In genomic region chr13:114034481-114034891, GRCh38 we compare ENCODE assay signal across 13 cellular contexts.
A peak's percentile ranks its signal among the peaks of the same experiment; 100 is the strongest.
DNase-seq lines count a peak whose midpoint lies in the region; ATAC-seq and TF ChIP-seq lines count a peak whose summit lies in the region.
"Had no signal": no experiment of that assay in that cellular context is flagged by ENCODE, and none has a peak within 500 bp of the region (broad histone marks: within the 10 kb centered on the region; RNA-seq: fewer than 3 reads in every experiment).

No MANE protein-coding gene starts in this region.

- peak overlapping the region; percentile 83 for H3K27ac Mint-ChIP-seq in activated T-cell treated with anti-CD3 and anti-CD28 coated beads, Interleukin-2, amount 50 U/mL, for 72 hours
- H3K27ac Mint-ChIP-seq in natural killer cell treated with Interleukin-12 subunit alpha and Interleukin-12 subunit beta and Interleukin-15 and Interleukin-18, amount 100 ng/mL, for 72 hours = peak overlapping the region; percentile 58 to 65
- H3K27ac Mint-ChIP-seq: activated CD4-positive, alpha-beta T cell treated with anti-CD3 and anti-CD28 coated beads, Interleukin-2, amount 10 ng/mL, durations not matched to agents 24 days and 14 days had no signal

- H3K9me3 Mint-ChIP-seq in activated T-cell treated with anti-CD3 and anti-CD28 coated beads, Interleukin-2, amount 50 U/mL, for 72 hours = peaks cover 0 to 6% of the 10 kb centered on the region in 2 donors
- no peaks in the 10 kb centered on the region for H3K9me3 Mint-ChIP-seq in natural killer cell treated with Interleukin-12 subunit alpha and Interleukin-12 subunit beta and Interleukin-15 and Interleukin-18, amount 100 ng/mL, for 72 hours
- H3K9me3 Mint-ChIP-seq: activated CD4-positive, alpha-beta T cell treated with anti-CD3 and anti-CD28 coated beads, Interleukin-2, amount 10 ng/mL, durations not matched to agents 24 days and 14 days had no signal

- no peak for TF ChIP-seq EP300 in transverse colon (IDR thresholded peaks at IDR 0.05; ENCODE audit: low read depth)

- in situ Hi-C loops in transverse colon (cut with MboI; ENCODE audit: low pct_ligation_motif_present in 1 of 4, low pct_unique_long_range_greater_than_20kb in 1 of 4, low sequenced_read_pairs in 3 of 4) = no loop called here

- ATAC-seq in activated T-cell treated with anti-CD3 and anti-CD28 coated beads, Interleukin-2, amount 50 U/mL, for 72 hours (replicated peaks in 1 of 2) = no peak
- ATAC-seq in natural killer cell treated with Interleukin-12 subunit alpha and Interleukin-12 subunit beta and Interleukin-15 and Interleukin-18, amount 100 ng/mL, for 72 hours = no peak

- H3K36me3 Mint-ChIP-seq in activated T-cell treated with anti-CD3 and anti-CD28 coated beads, Interleukin-2, amount 50 U/mL, for 72 hours (ENCODE audit: insufficient read depth in 2 of 2) = peaks cover 10 to 14% of the 10 kb centered on the region in 2 donors
- peaks cover 13% of the 10 kb centered on the region for H3K36me3 Mint-ChIP-seq in natural killer cell treated with Interleukin-12 subunit alpha and Interleukin-12 subunit beta and Interleukin-15 and Interleukin-18, amount 100 ng/mL, for 72 hours

- WGBS in ectodermal cell, 2 experiments = 88 to 89% methylated on average over 9 of the region's 9 CpGs
- 60 to 73% methylated on average over 4 to 9 of the region's 9 CpGs for WGBS in transverse colon (ENCODE audit: low coverage in 1 of 2), 2 donors

- H3K27me3 ChIP-seq in ectodermal cell (ENCODE audit: control insufficient read depth, insufficient read depth, low read length, poor library complexity, severe bottlenecking) (no peaks in the 10 kb centered on the region), transverse colon (no peaks in the 10 kb centered on the region)
- H3K27me3 ChIP-seq in effector memory CD4-positive, alpha-beta T cell (replicated peaks; ENCODE audit: control insufficient read depth, insufficient read depth, low read length, poor library complexity, severe bottlenecking) = no peaks in the 10 kb centered on the region

- no peak overlapping the region for H3K4me3 Mint-ChIP-seq in activated T-cell treated with anti-CD3 and anti-CD28 coated beads, Interleukin-2, amount 50 U/mL, for 72 hours
- H3K4me3 Mint-ChIP-seq in natural killer cell treated with Interleukin-12 subunit alpha and Interleukin-12 subunit beta and Interleukin-15 and Interleukin-18, amount 100 ng/mL, for 72 hours = no peak overlapping the region
- H3K4me3 Mint-ChIP-seq: activated CD4-positive, alpha-beta T cell treated with anti-CD3 and anti-CD28 coated beads, Interleukin-2, amount 10 ng/mL, durations not matched to agents 24 days and 14 days had no signal

- no peak for TF ChIP-seq CTCF in transverse colon (IDR thresholded peaks at IDR 0.05)

- H3K4me1 Mint-ChIP-seq in activated T-cell treated with anti-CD3 and anti-CD28 coated beads, Interleukin-2, amount 50 U/mL, for 72 hours (ENCODE audit: low read depth) = peaks cover 11% of the 10 kb centered on the region
- peaks cover 29 to 32% of the 10 kb centered on the region in 2 donors for H3K4me1 Mint-ChIP-seq in natural killer cell treated with Interleukin-12 subunit alpha and Interleukin-12 subunit beta and Interleukin-15 and Interleukin-18, amount 100 ng/mL, for 72 hours (ENCODE audit: low read depth in 2 of 2)
- H3K4me1 Mint-ChIP-seq: activated CD4-positive, alpha-beta T cell treated with anti-CD3 and anti-CD28 coated beads, Interleukin-2, amount 10 ng/mL, durations not matched to agents 24 days and 14 days had no signal

- H3K27ac ChIP-seq in ectodermal cell (ENCODE audit: insufficient read depth, low read depth, low read length, poor library complexity, severe bottlenecking) (peak overlapping the region; percentile 26), transverse colon (peak overlapping the region; percentile 26 to 41 (median 32))
- H3K27ac ChIP-seq in effector memory CD4-positive, alpha-beta T cell (ENCODE audit: insufficient read depth, low read length, poor library complexity, severe bottlenecking) = no peak overlapping the region
- H3K27ac ChIP-seq: parathyroid adenoma had no signal

- no peak for TF ChIP-seq POLR2A in transverse colon (IDR thresholded peaks at IDR 0.05)

- no peak for DNase-seq in activated T-cell treated with anti-CD3 and anti-CD28 coated beads, Interleukin-2, amount 50 U/mL, for 72 hours
- DNase-seq in activated T-cell treated with anti-CD3 and anti-CD28 coated beads, Interleukin-2, amount 50 U/mL, for 48 hours = no peak
- no peak for DNase-seq in natural killer cell treated with Interleukin-12 subunit alpha and Interleukin-12 subunit beta and Interleukin-15 and Interleukin-18, amount 100 ng/mL, for 72 hours (ENCODE audit: low spot score)
- DNase-seq in transverse colon (no peak), Ammon's horn (ENCODE audit: low spot score) (no peak), SW480 (ENCODE audit: low spot score) (no peak)
- DNase-seq in effector memory CD4-positive, alpha-beta T cell = no peak
- DNase-seq: activated CD4-positive, alpha-beta T cell treated with anti-CD3 and anti-CD28 coated beads, Interleukin-2, amount 10 ng/mL, durations not matched to agents 24 days and 14 days; activated naive CD4-positive, alpha-beta T cell treated with anti-CD3 and anti-CD28 coated beads, Interleukin-2, amount 50 U/mL, for 16 hours; NCI-H1105 treated with DMSO at 0.1 percent for 48 hours; stimulated activated CD4-positive, alpha-beta T cell treated with anti-CD3 and anti-CD28 coated beads, Interleukin-4, amount 100 ng/mL, for 4 hours had no signal

- intact Hi-C loops in transverse colon (cut with DNase I; ENCODE audit: low total_unique reads) = no loop called here

- H3K4me3 ChIP-seq in ectodermal cell (ENCODE audit: insufficient read depth, low read depth, low read length) = no peak overlapping the region
- H3K4me3 ChIP-seq in transverse colon = peak overlapping the region in 1 of 4 donors; percentile 0
- no peak overlapping the region for H3K4me3 ChIP-seq in effector memory CD4-positive, alpha-beta T cell (ENCODE audit: insufficient read depth, low read depth, low read length, poor library complexity, severe bottlenecking)

- H3K36me3 ChIP-seq in ectodermal cell (ENCODE audit: control insufficient read depth, insufficient read depth, low read length) (no peaks in the 10 kb centered on the region), transverse colon (no peaks in the 10 kb centered on the region)
- peaks cover 77% of the 10 kb centered on the region for H3K36me3 ChIP-seq in effector memory CD4-positive, alpha-beta T cell (ENCODE audit: control insufficient read depth, insufficient read depth, low read length)

- H3K27me3 Mint-ChIP-seq in activated T-cell treated with anti-CD3 and anti-CD28 coated beads, Interleukin-2, amount 50 U/mL, for 72 hours (ENCODE audit: low read depth) = no peaks in the 10 kb centered on the region
- H3K27me3 Mint-ChIP-seq in natural killer cell treated with Interleukin-12 subunit alpha and Interleukin-12 subunit beta and Interleukin-15 and Interleukin-18, amount 100 ng/mL, for 72 hours = no peaks in the 10 kb centered on the region
- H3K27me3 Mint-ChIP-seq: activated CD4-positive, alpha-beta T cell treated with anti-CD3 and anti-CD28 coated beads, Interleukin-2, amount 10 ng/mL, durations not matched to agents 24 days and 14 days had no signal

- H3K4me1 ChIP-seq in ectodermal cell (ENCODE audit: control insufficient read depth, insufficient read depth, low read length) (peaks cover 14% of the 10 kb centered on the region), transverse colon (peaks cover 0 to 25% (median 6%) of the 10 kb centered on the region in 4 donors)
- H3K4me1 ChIP-seq in effector memory CD4-positive, alpha-beta T cell (ENCODE audit: control insufficient read depth, insufficient read depth, low read length, poor library complexity, severe bottlenecking) = peaks cover 6% of the 10 kb centered on the region
- H3K4me1 ChIP-seq: parathyroid adenoma had no signal

- H3K9me3 ChIP-seq in ectodermal cell (ENCODE audit: control insufficient read depth, low read length) (no peaks in the 10 kb centered on the region), transverse colon (no peaks in the 10 kb centered on the region)
- no peaks in the 10 kb centered on the region for H3K9me3 ChIP-seq in effector memory CD4-positive, alpha-beta T cell (ENCODE audit: control insufficient read depth, low read length)
